21 cellular contexts compared by ENCODE assay signal in genomic region chr18:43882358-43882757, GRCh38.
DNase-seq lines count a peak whose midpoint lies in the region; ATAC-seq and TF ChIP-seq lines count a peak whose summit lies in the region.
"Had no signal": no experiment of that assay in that cellular context is flagged by ENCODE, and none has a peak within 500 bp of the region (broad histone marks: within the 10 kb centered on the region; RNA-seq: fewer than 3 reads in every experiment).

No MANE protein-coding gene starts in this region.

- H3K9me3 Mint-ChIP-seq in mesothelial cell of epicardium (peaks cover 3% of the 10 kb centered on the region), type B pancreatic cell (peaks cover 4% of the 10 kb centered on the region)

- H3K4me3 Mint-ChIP-seq in mesothelial cell of epicardium: no peak overlapping the region
- peak overlapping the region; percentile 55 for H3K4me3 Mint-ChIP-seq in type B pancreatic cell
- H3K4me3 Mint-ChIP-seq: CD4-positive, alpha-beta T cell; HFFc6 had no signal

- intact Hi-C loops in sigmoid colon (cut with DNase I): no loop called here

- peak overlapping the region; percentile 55 for H3K27ac Mint-ChIP-seq in mesothelial cell of epicardium
- H3K27ac Mint-ChIP-seq in type B pancreatic cell: no peak overlapping the region
- H3K27ac Mint-ChIP-seq: CD4-positive, alpha-beta T cell; HFFc6 had no signal

- TF ChIP-seq CTCF in fibroblast of villous mesenchyme (IDR thresholded peaks at IDR 0.05; ENCODE audit: insufficient read depth, low read depth, low read length) (no peak), mesothelial cell of epicardium (IDR thresholded peaks at IDR 0.05; ENCODE audit: unreplicated experiment) (no peak), type B pancreatic cell (conservative IDR thresholded peaks at IDR 0.05) (no peak), sigmoid colon (IDR thresholded peaks at IDR 0.05) (no peak)

- no peaks in the 10 kb centered on the region for H3K4me1 ChIP-seq in sigmoid colon

- TF ChIP-seq POLR2A in sigmoid colon (IDR thresholded peaks at IDR 0.05): no peak

- TF ChIP-seq EP300 in sigmoid colon (IDR thresholded peaks at IDR 0.05): no peak

- DNase-seq in RPMI7951 (ENCODE audit: low read depth) (peak; percentile 1), fibroblast of villous mesenchyme (ENCODE audit: low read depth) (peak; percentile 11), mesothelial cell of epicardium (ENCODE audit: low spot score in 2 of 2, unreplicated experiment in 2 of 2) (no peak), type B pancreatic cell (ENCODE audit: extremely low spot score, unreplicated experiment) (no peak), NCI-H1105 treated with DMSO at 0.1 percent for 48 hours (lab: John Stamatoyannopoulos, UW) (no peak), sigmoid colon (no peak)
- DNase-seq: ACHN; Calu3; CD4-positive, alpha-beta T cell; DMS79 treated with DMSO at 0.1 percent for 48 hours; GF-D8; HFFc6; KG1; NCI-H1092 treated with DMSO at 0.1 percent for 48 hours; NCI-H1694 treated with DMSO at 0.1 percent for 48 hours; NCI-H2171; NCI-H446 treated with DMSO at 0.1 percent for 48 hours; NCI-H748 treated with DMSO at 0.1 percent for 48 hours; SHP77 treated with DMSO at 0.1 percent for 48 hours had no signal

- H3K27ac ChIP-seq in sigmoid colon: no peak overlapping the region

- WGBS in sigmoid colon, 2 donors: 53 to 68% methylated on average over 2 of the region's 2 CpGs

- H3K27me3 Mint-ChIP-seq in mesothelial cell of epicardium (ENCODE audit: low read depth): no peaks in the 10 kb centered on the region
- no peaks in the 10 kb centered on the region for H3K27me3 Mint-ChIP-seq in type B pancreatic cell
- H3K27me3 Mint-ChIP-seq: CD4-positive, alpha-beta T cell had no signal

- no peaks in the 10 kb centered on the region for H3K9me3 ChIP-seq in sigmoid colon

- H3K4me1 Mint-ChIP-seq in mesothelial cell of epicardium (peaks cover 56% of the 10 kb centered on the region), type B pancreatic cell (ENCODE audit: unreplicated experiment) (peaks cover 20% of the 10 kb centered on the region)

- no peak for ATAC-seq in HG02678 (IDR thresholded peaks at IDR 0.05; ENCODE audit: unreplicated experiment)
- ATAC-seq: Panc1 had no signal

- no peaks in the 10 kb centered on the region for H3K27me3 ChIP-seq in sigmoid colon

- H3K4me3 ChIP-seq in fibroblast of villous mesenchyme (ENCODE audit: low read depth, low read length) (no peak overlapping the region), sigmoid colon (no peak overlapping the region)

- H3K36me3 Mint-ChIP-seq in mesothelial cell of epicardium (no peaks in the 10 kb centered on the region), type B pancreatic cell (no peaks in the 10 kb centered on the region)

- no peaks in the 10 kb centered on the region for H3K36me3 ChIP-seq in sigmoid colon

Comparison
In these comparisons a context has a peak if more than half of its experiments do, and no peak if none do; other contexts are left out.
1. DNase-seq: peak in RPMI7951 (single experiment) and fibroblast of villous mesenchyme (single experiment); none in mesothelial cell of epicardium (0 of 2), type B pancreatic cell (single experiment), NCI-H1105 treated with DMSO at 0.1 percent for 48 hours (single experiment) and sigmoid colon (single experiment).